Comparison of ENCODE assay signal across 9 cellular contexts in genomic region chr17:37710344-37710886, GRCh38. TPM values are rescaled to one million over a fixed set of nuclear protein-coding genes. Genes with fewer than 3 reads are reported as not detected.
A peak's percentile ranks its signal among the peaks of the same experiment; 100 is the strongest.
DNase-seq lines count a peak whose midpoint lies in the region; ATAC-seq and TF ChIP-seq lines count a peak whose summit lies in the region.
"Had no signal": no experiment of that assay in that cellular context is flagged by ENCODE, and none has a peak within 500 bp of the region (broad histone marks: within the 10 kb centered on the region; RNA-seq: fewer than 3 reads in every experiment).

No MANE protein-coding gene starts in this region.

- no peaks in the 10 kb centered on the region for H4K20me1 ChIP-seq in GM23248 (ENCODE audit: insufficient read depth)

- peak; percentile 56 for DNase-seq in GM23248
- peak; percentile 54 for DNase-seq in NCI-H2081 treated with DMSO at 0.1 percent for 48 hours (lab: John Stamatoyannopoulos, UW)
- DNase-seq in cardiac fibroblast (ENCODE audit: low read depth in 2 of 2), result peak; percentile 66 to 78
- no peak for DNase-seq in activated naive CD4-positive, alpha-beta T cell treated with anti-CD3 and anti-CD28 coated beads, Interleukin-2, amount 50 U/mL, for 16 hours
- DNase-seq in middle frontal gyrus (ENCODE audit: extremely low spot score, low spot score), result no peak
- no peak for DNase-seq in NCI-H1694 (lab: John Stamatoyannopoulos, UW)

- no peaks in the 10 kb centered on the region for H3K9me2 ChIP-seq in GM23248 (ENCODE audit: insufficient read depth)

- H3K9ac ChIP-seq in GM23248, result no peak overlapping the region
- H3K9ac ChIP-seq in mucosa of stomach (ENCODE audit: low read length), result peak overlapping the region; percentile 19

- H3K4me1 ChIP-seq in GM23248 (ENCODE audit: insufficient read depth) (no peaks in the 10 kb centered on the region), mucosa of stomach (ENCODE audit: control insufficient read depth, insufficient read depth, low read length) (peaks cover 64% of the 10 kb centered on the region)

- no peak overlapping the region for H2AFZ ChIP-seq in GM23248

- H3K36me3 ChIP-seq in GM23248 (ENCODE audit: low read depth), result no peaks in the 10 kb centered on the region
- no peaks in the 10 kb centered on the region for H3K36me3 ChIP-seq in mucosa of stomach (ENCODE audit: control insufficient read depth, insufficient read depth, low read length)
- H3K36me3 ChIP-seq: neutrophil had no signal

- in situ Hi-C loops in GM23248 (cut with MboI), result no loop called here

- no peaks in the 10 kb centered on the region for H3K79me2 ChIP-seq in GM23248 (ENCODE audit: insufficient read depth)

- peaks cover 22% of the 10 kb centered on the region for H3K27me3 ChIP-seq in GM23248 (replicated peaks; ENCODE audit: insufficient read depth)
- no peaks in the 10 kb centered on the region for H3K27me3 ChIP-seq in mucosa of stomach (ENCODE audit: control insufficient read depth, insufficient read depth, low read length)

- no peaks in the 10 kb centered on the region for H3K9me3 ChIP-seq in GM23248 (ENCODE audit: low read depth)
- H3K9me3 ChIP-seq in mucosa of stomach (ENCODE audit: control insufficient read depth, low read length), result no peaks in the 10 kb centered on the region
- H3K9me3 ChIP-seq: neutrophil had no signal

- no peak overlapping the region for H3K4me2 ChIP-seq in GM23248 (ENCODE audit: unreplicated experiment)

- no peak overlapping the region for H3K27ac ChIP-seq in GM23248
- H3K27ac ChIP-seq: neutrophil had no signal

- ATAC-seq in GM21737 (IDR thresholded peaks at IDR 0.05; ENCODE audit: unreplicated experiment), result no peak

- WGBS in GM23248 (ENCODE audit: low coverage in 1 of 2, low lambda C conversion rate in 2 of 2, missing lambda C conversion rate in 2 of 2), 2 experiments, result 58 to 59% methylated on average over 9 of the region's 9 CpGs

- H3K4me3 ChIP-seq in GM23248 (no peak overlapping the region), cardiac fibroblast (replicated peaks in 1 of 2; ENCODE audit: low read depth in 2 of 2, low read length in 2 of 2) (no peak overlapping the region), mucosa of stomach (ENCODE audit: low read length) (no peak overlapping the region)

- no peaks in the 10 kb centered on the region for H3F3A ChIP-seq in GM23248 (ENCODE audit: insufficient read depth)

- no peak for TF ChIP-seq CTCF in cardiac fibroblast (IDR thresholded peaks at IDR 0.05; ENCODE audit: low read depth, low read length)

RNA-seq across cellular contexts. Expression of gene HNF1B, which starts 34.4 kb away (rescaled TPM):
- not detected in 2 replicates for total RNA-seq in GM23248 (2014; rRNA removed; shearing (Covaris generic))
- polyA plus RNA-seq in GM23248 (2016; fragmentation: Nextera tagmentation; extraction: Ambion mirVana), result not detected in 2 replicates

Comparison
In these comparisons a context has a peak if more than half of its experiments do, and no peak if none do; other contexts are left out.
1. DNase-seq: peak in GM23248 (single experiment), NCI-H2081 treated with DMSO at 0.1 percent for 48 hours (single experiment) and cardiac fibroblast (2 of 2); none in activated naive CD4-positive, alpha-beta T cell treated with anti-CD3 and anti-CD28 coated beads, Interleukin-2, amount 50 U/mL, for 16 hours (single experiment), middle frontal gyrus (single experiment) and NCI-H1694 (single experiment).